12 cellular contexts compared by ENCODE assay signal in the genomic region with DNA sequence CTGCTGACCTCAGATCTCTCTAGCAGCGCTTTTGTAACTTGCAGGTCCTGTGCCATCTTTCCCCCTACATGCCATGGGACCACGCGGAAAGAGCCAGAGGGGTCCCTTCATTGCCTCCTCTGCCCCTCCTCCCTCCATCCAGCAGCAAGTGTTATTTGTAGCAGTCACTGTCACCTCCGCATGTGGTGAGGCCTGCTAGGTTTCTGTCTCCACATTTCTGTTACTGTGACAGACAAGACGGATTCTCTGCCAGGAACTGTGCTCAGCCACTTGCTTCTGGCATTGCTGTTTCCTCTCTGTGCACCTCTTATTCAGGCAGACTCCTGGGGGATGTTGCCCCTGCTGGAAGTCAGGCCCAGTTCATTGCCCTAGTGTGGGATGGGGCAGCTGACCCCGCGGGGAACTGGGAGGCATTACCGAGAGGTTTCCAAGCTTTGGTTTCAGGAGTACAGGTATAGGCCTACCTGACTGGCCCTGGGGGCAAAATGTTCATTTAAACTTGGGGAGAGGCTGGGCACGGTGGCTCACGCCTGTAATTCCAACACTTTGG.
"Had no signal": no experiment of that assay in that cellular context is flagged by ENCODE, and none has a peak within 500 bp of the region (broad histone marks: within the 10 kb centered on the region; RNA-seq: fewer than 3 reads in every experiment).

No MANE protein-coding gene starts in this region.

- ATAC-seq: activated naive CD8-positive, alpha-beta T cell treated with anti-CD3 and anti-CD28 coated beads, Interleukin-2, amount 50 U/mL, for 24 hours; naive thymus-derived CD8-positive, alpha-beta T cell had no signal

- H3K27me3 ChIP-seq: cardiac muscle cell, colonic mucosa, uterus had no signal

- H3K27ac ChIP-seq: cardiac muscle cell, colonic mucosa, thoracic aorta, uterus had no signal

- H3K4me1 ChIP-seq: colonic mucosa, uterus had no signal

- H3K4me3 ChIP-seq: cardiac muscle cell, colonic mucosa, lung, thoracic aorta, uterus had no signal

- H3K27ac Mint-ChIP-seq: activated CD4-positive, alpha-beta memory T cell treated with anti-CD3 and anti-CD28 coated beads, Interleukin-2, amount 10 ng/mL, durations not matched to agents 7 days and 5 days; activated naive CD8-positive, alpha-beta T cell treated with anti-CD3 and anti-CD28 coated beads, Interleukin-2, amount 50 U/mL, for 24 hours; stimulated activated naive CD8-positive, alpha-beta T cell treated with anti-CD3 and anti-CD28 coated beads, Interleukin-15, Interleukin-2, amounts not matched to agents 100 ng/mL and 50 ng/mL, for 24 hours had no signal

- H3K4me1 Mint-ChIP-seq: activated CD4-positive, alpha-beta memory T cell treated with anti-CD3 and anti-CD28 coated beads, Interleukin-2, amount 10 ng/mL, durations not matched to agents 7 days and 5 days had no signal

- H3K9me3 Mint-ChIP-seq: activated CD4-positive, alpha-beta memory T cell treated with anti-CD3 and anti-CD28 coated beads, Interleukin-2, amount 10 ng/mL, durations not matched to agents 7 days and 5 days; activated naive CD8-positive, alpha-beta T cell treated with anti-CD3 and anti-CD28 coated beads, Interleukin-2, amount 50 U/mL, for 24 hours; naive thymus-derived CD8-positive, alpha-beta T cell; stimulated activated naive CD8-positive, alpha-beta T cell treated with anti-CD3 and anti-CD28 coated beads, Interleukin-15, Interleukin-2, amounts not matched to agents 100 ng/mL and 50 ng/mL, for 24 hours had no signal

- H3K4me3 Mint-ChIP-seq: activated CD4-positive, alpha-beta memory T cell treated with anti-CD3 and anti-CD28 coated beads, Interleukin-2, amount 10 ng/mL, durations not matched to agents 7 days and 5 days; activated naive CD8-positive, alpha-beta T cell treated with anti-CD3 and anti-CD28 coated beads, Interleukin-2, amount 50 U/mL, for 24 hours; naive thymus-derived CD8-positive, alpha-beta T cell; stimulated activated naive CD8-positive, alpha-beta T cell treated with anti-CD3 and anti-CD28 coated beads, Interleukin-15, Interleukin-2, amounts not matched to agents 100 ng/mL and 50 ng/mL, for 24 hours had no signal

- H3K36me3 ChIP-seq: cardiac muscle cell, colonic mucosa, thoracic aorta, uterus had no signal

- H3K36me3 Mint-ChIP-seq: naive thymus-derived CD8-positive, alpha-beta T cell had no signal

- DNase-seq: activated CD4-positive, alpha-beta memory T cell treated with anti-CD3 and anti-CD28 coated beads, Interleukin-2, amount 10 ng/mL, durations not matched to agents 7 days and 5 days; activated naive CD8-positive, alpha-beta T cell treated with anti-CD3 and anti-CD28 coated beads, Interleukin-2, amount 50 U/mL, for 24 hours; colonic mucosa; hippocampal formation; stimulated activated CD4-positive, alpha-beta T cell treated with anti-CD3 and anti-CD28 coated beads, Interleukin-15, amount 100 ng/mL, for 24 hours; stimulated activated CD4-positive, alpha-beta T cell treated with anti-CD3 and anti-CD28 coated beads, Interleukin-4, amount 100 ng/mL, for 24 hours; uterus had no signal

- H3K27me3 Mint-ChIP-seq: activated CD4-positive, alpha-beta memory T cell treated with anti-CD3 and anti-CD28 coated beads, Interleukin-2, amount 10 ng/mL, durations not matched to agents 7 days and 5 days; naive thymus-derived CD8-positive, alpha-beta T cell; stimulated activated naive CD8-positive, alpha-beta T cell treated with anti-CD3 and anti-CD28 coated beads, Interleukin-15, Interleukin-2, amounts not matched to agents 100 ng/mL and 50 ng/mL, for 24 hours had no signal

- H3K9me3 ChIP-seq: colonic mucosa, thoracic aorta, uterus had no signal
